ENCODE assay signal across 1 cellular context in genomic region chr1:24386241-24386640, GRCh38.
TF ChIP-seq lines count a peak whose summit lies in the region.

No MANE protein-coding gene starts in this region.

TF ChIP-seq in WTC11, 78 proteins besides CTCF, POLR2A, EP300 and RAD21 (continued from another document):
- TF ChIP-seq FOXP4 (CRISPR knock-in tag; IDR thresholded peaks at IDR 0.05) (no peak), ARID4B (CRISPR knock-in tag; IDR thresholded peaks at IDR 0.05; ENCODE audit: borderline replicate concordance) (no peak), CDX4 (CRISPR knock-in tag; IDR thresholded peaks at IDR 0.05; ENCODE audit: borderline replicate concordance) (no peak), NFE2L1 (CRISPR knock-in tag; IDR thresholded peaks at IDR 0.05) (no peak), ATF6 (CRISPR knock-in tag; IDR thresholded peaks at IDR 0.05) (no peak), ZNF416 (CRISPR knock-in tag; IDR thresholded peaks at IDR 0.05) (no peak), GTF2I (CRISPR knock-in tag; conservative IDR thresholded peaks at IDR 0.05) (no peak), MXD4 (CRISPR knock-in tag; IDR thresholded peaks at IDR 0.05; ENCODE audit: borderline replicate concordance) (no peak)
